ENCODE assay signal across 8 cellular contexts in genomic region chr2:87217741-87218410, GRCh38.
DNase-seq lines count a peak whose midpoint lies in the region; ATAC-seq and TF ChIP-seq lines count a peak whose summit lies in the region.
"Not testable (repeated sequence)": the region's sequence is repeated elsewhere in the genome, so short reads cannot be mapped to it uniquely, and the experiment has no call there.

No MANE protein-coding gene starts in this region.

- H3K4me1 ChIP-seq in KMS-11 (ENCODE audit: low read depth, poor library complexity, severe bottlenecking); mucosa of descending colon (ENCODE audit: low read depth): not testable (repeated sequence)

- H3K36me3 Mint-ChIP-seq in activated CD4-positive, alpha-beta T cell treated with anti-CD3 and anti-CD28 coated beads for 36 hours (ENCODE audit: low read depth); type B pancreatic cell: not testable (repeated sequence)

- not testable (repeated sequence) for H3K4me3 Mint-ChIP-seq in activated CD4-positive, alpha-beta T cell treated with anti-CD3 and anti-CD28 coated beads for 36 hours; type B pancreatic cell

- not testable (repeated sequence) for H3K27me3 ChIP-seq in KMS-11 (ENCODE audit: insufficient read depth, low read depth)

- H3K4me1 Mint-ChIP-seq in activated CD4-positive, alpha-beta T cell treated with anti-CD3 and anti-CD28 coated beads for 36 hours; type B pancreatic cell (ENCODE audit: unreplicated experiment): not testable (repeated sequence)

- not testable (repeated sequence) for H3K4me2 ChIP-seq in KMS-11

- H3K27ac ChIP-seq in KMS-11: not testable (repeated sequence)

- TF ChIP-seq CTCF in GM10266 (IDR thresholded peaks at IDR 0.05; ENCODE audit: control insufficient read depth, insufficient read depth, low read depth, missing control alignments) (peak; percentile 23), KMS-11 (conservative IDR thresholded peaks at IDR 0.05; ENCODE audit: low read depth, low read length) (peak; percentile 20; the same call in 1 of the 2 replicates), epithelial cell of proximal tubule (conservative IDR thresholded peaks at IDR 0.05; ENCODE audit: low read depth, low read length) (peak; percentile 43), type B pancreatic cell (conservative IDR thresholded peaks at IDR 0.05) (peak; percentile 38)
- not testable (repeated sequence) for TF ChIP-seq CTCF in mucosa of descending colon (IDR thresholded peaks at IDR 0.05)

- not testable (repeated sequence) for H3K4me3 ChIP-seq in KMS-11 (IDR thresholded peaks at IDR 0.05; ENCODE audit: insufficient read depth, low read depth, low read length); epithelial cell of proximal tubule (ENCODE audit: low read depth, low read length); mucosa of descending colon

- H4K20me1 ChIP-seq in KMS-11 (ENCODE audit: insufficient read depth): not testable (repeated sequence)

- not testable (repeated sequence) for H3K27ac Mint-ChIP-seq in activated CD4-positive, alpha-beta T cell treated with anti-CD3 and anti-CD28 coated beads for 36 hours; type B pancreatic cell

- H2AFZ ChIP-seq in KMS-11 (ENCODE audit: low read depth): not testable (repeated sequence)

- intact Hi-C loops in activated CD4-positive, alpha-beta T cell treated with anti-CD3 and anti-CD28 coated beads for 36 hours (cut with DNase I, micrococcal nuclease): loop anchor here in 1 of 2 experiments (5.0 kb wide), 1 partner anchor 411 kb away; no protein-coding TSS in a partner anchor
- intact Hi-C loops in mucosa of descending colon (cut with DNase I, micrococcal nuclease): not testable (repeated sequence)

- ATAC-seq in activated CD4-positive, alpha-beta T cell treated with anti-CD3 and anti-CD28 coated beads for 36 hours: peak; percentile 96
- ATAC-seq in mucosa of descending colon: peak; percentile 94

- not testable (repeated sequence) for H3K9me3 Mint-ChIP-seq in activated CD4-positive, alpha-beta T cell treated with anti-CD3 and anti-CD28 coated beads for 36 hours (ENCODE audit: low read depth); type B pancreatic cell

- not testable (repeated sequence) for H3K27me3 Mint-ChIP-seq in activated CD4-positive, alpha-beta T cell treated with anti-CD3 and anti-CD28 coated beads for 36 hours; type B pancreatic cell

- CTCF ChIA-PET in activated CD4-positive, alpha-beta T cell treated with anti-CD3 and anti-CD28 coated beads for 36 hours (lab: Charles Lee): not testable (repeated sequence)

- not testable (repeated sequence) for H3K79me2 ChIP-seq in KMS-11 (ENCODE audit: insufficient read depth, low read depth)

- not testable (repeated sequence) for H3K9ac ChIP-seq in KMS-11

- not testable (repeated sequence) for DNase-seq in GM10266 (ENCODE audit: extremely low spot score); epithelial cell of proximal tubule (ENCODE audit: low read depth); type B pancreatic cell (ENCODE audit: extremely low spot score, unreplicated experiment)
- peak; percentile 78 for DNase-seq in activated CD4-positive, alpha-beta T cell treated with anti-CD3 and anti-CD28 coated beads for 36 hours
- peak; percentile 90 for DNase-seq in activated effector memory CD4-positive, alpha-beta T cell treated with anti-CD3 and anti-CD28 coated beads, Interleukin-2, amount 50 U/mL, for 16 hours
- DNase-seq in mucosa of descending colon: peak in 1 of 3 donors; percentile 65
- peak; percentile 47 to 88 for DNase-seq in stimulated activated CD4-positive, alpha-beta T cell treated with anti-CD3 and anti-CD28 coated beads, Interleukin-2, amount 100 ng/mL, for 48 hours

- not testable (repeated sequence) for H3K36me3 ChIP-seq in KMS-11 (ENCODE audit: insufficient read depth); mucosa of descending colon (ENCODE audit: low read depth)

- POLR2A ChIA-PET in activated CD4-positive, alpha-beta T cell treated with anti-CD3 and anti-CD28 coated beads for 36 hours (lab: Charles Lee): not testable (repeated sequence)

- not testable (repeated sequence) for H3K9me3 ChIP-seq in mucosa of descending colon
